ENCODE assay signal across 26 cellular contexts in the genomic region with DNA sequence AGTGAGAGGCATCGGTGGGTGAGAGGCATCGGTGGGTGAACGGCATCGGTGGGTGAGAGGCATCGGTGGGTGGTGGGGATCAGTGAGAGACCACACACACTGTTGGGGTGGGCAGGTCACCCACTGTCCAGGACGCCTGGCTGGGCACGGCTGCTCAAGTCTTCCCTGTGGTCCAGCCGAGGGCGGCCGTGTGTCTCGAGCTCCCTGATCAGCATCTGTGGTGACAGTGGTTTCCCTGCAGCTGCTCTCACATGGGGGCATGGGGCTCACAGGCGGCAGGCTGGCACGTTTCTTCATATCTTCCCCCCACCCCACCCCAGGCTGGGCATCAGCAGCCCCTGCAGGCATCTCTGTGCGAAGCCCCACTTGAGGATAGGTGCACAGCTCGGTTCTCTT.
A peak's percentile ranks its signal among the peaks of the same experiment; 100 is the strongest.
DNase-seq lines count a peak whose midpoint lies in the region; ATAC-seq and TF ChIP-seq lines count a peak whose summit lies in the region.
"Had no signal": no experiment of that assay in that cellular context is flagged by ENCODE, and none has a peak within 500 bp of the region (broad histone marks: within the 10 kb centered on the region; RNA-seq: fewer than 3 reads in every experiment).

No MANE protein-coding gene starts in this region.

- H3K36me3 Mint-ChIP-seq in natural killer cell treated with Interleukin-12 subunit alpha and Interleukin-12 subunit beta and Interleukin-15 and Interleukin-18, amount 100 ng/mL, for 72 hours, result peaks cover 10% of the 10 kb centered on the region
- peaks cover 12% of the 10 kb centered on the region for H3K36me3 Mint-ChIP-seq in natural killer cell

- ATAC-seq in natural killer cell treated with Interleukin-12 subunit alpha and Interleukin-12 subunit beta and Interleukin-15 and Interleukin-18, amount 100 ng/mL, for 72 hours, result no peak
- no peak for ATAC-seq in natural killer cell
- ATAC-seq in left cardiac atrium, result no peak
- ATAC-seq in HG03025 (IDR thresholded peaks at IDR 0.05; ENCODE audit: low FRiP score, unreplicated experiment), result no peak
- ATAC-seq: activated naive CD4-positive, alpha-beta T cell treated with anti-CD3 and anti-CD28 coated beads, Interleukin-2, amount 50 U/mL, for 72 hours; PC-3 had no signal

- intact Hi-C loops in natural killer cell (cut with micrococcal nuclease), result no loop called here
- intact Hi-C loops in left cardiac atrium (cut with DNase I), result no loop called here
- intact Hi-C loops in posterior vena cava (cut with DNase I), result no loop called here

- peaks cover 9 to 25% of the 10 kb centered on the region in 2 donors for H3K4me1 Mint-ChIP-seq in natural killer cell treated with Interleukin-12 subunit alpha and Interleukin-12 subunit beta and Interleukin-15 and Interleukin-18, amount 100 ng/mL, for 72 hours (ENCODE audit: low read depth in 2 of 2)
- peaks cover 6 to 26% of the 10 kb centered on the region in 2 donors for H3K4me1 Mint-ChIP-seq in natural killer cell
- H3K4me1 Mint-ChIP-seq: activated B cell treated with CpG ODN at 0.5 μM for 24 hours had no signal

- peak; percentile 42 for DNase-seq in natural killer cell treated with Interleukin-12 subunit alpha and Interleukin-12 subunit beta and Interleukin-15 and Interleukin-18, amount 100 ng/mL, for 72 hours (ENCODE audit: low spot score)
- no peak for DNase-seq in natural killer cell
- DNase-seq in left cardiac atrium, result peak; percentile 12
- DNase-seq in posterior vena cava (ENCODE audit: low spot score), result peak; percentile 55
- no peak for DNase-seq in H4 (ENCODE audit: low spot score)
- no peak for DNase-seq in activated CD4-positive, alpha-beta T cell treated with anti-CD3 and anti-CD28 coated beads for 4 hours
- DNase-seq in MV-4-11 (lab: John Stamatoyannopoulos, UW), result no peak
- DNase-seq: ACHN; activated B cell treated with CpG ODN at 0.5 μM for 24 hours; activated CD4-positive, alpha-beta T cell treated with anti-CD3 and anti-CD28 coated beads, Interleukin-2, amount 50 U/mL, for 48 hours; COR-L47; GDM1; NCI-H1092 treated with DMSO at 0.1 percent for 48 hours; NCI-H187; NCI-H2171 treated with DMSO at 0.1 percent for 48 hours; NCI-H524; NK-92 treated with Interleukin-12 subunit alpha and Interleukin-12 subunit beta, amount 100 ng/mL, for 24 hours; PC-3; SIG-M5; stimulated activated CD4-positive, alpha-beta T cell treated with anti-CD3 and anti-CD28 coated beads, Interleukin-15, amount 100 ng/mL, for 24 hours; stimulated activated naive CD4-positive, alpha-beta T cell; SW 1271 had no signal

- peaks cover 4% of the 10 kb centered on the region for H3K9me3 Mint-ChIP-seq in natural killer cell treated with Interleukin-12 subunit alpha and Interleukin-12 subunit beta and Interleukin-15 and Interleukin-18, amount 100 ng/mL, for 72 hours
- peaks cover 7% of the 10 kb centered on the region in 2 donors for H3K9me3 Mint-ChIP-seq in natural killer cell

- H3K4me3 Mint-ChIP-seq in natural killer cell treated with Interleukin-12 subunit alpha and Interleukin-12 subunit beta and Interleukin-15 and Interleukin-18, amount 100 ng/mL, for 72 hours, result no peak overlapping the region
- H3K4me3 Mint-ChIP-seq in natural killer cell, result no peak overlapping the region
- H3K4me3 Mint-ChIP-seq: activated B cell treated with CpG ODN at 0.5 μM for 24 hours; activated T-helper 1 cell treated with anti-CD3 and anti-CD28 coated beads, Interleukin-12 subunit alpha, Interleukin-12 subunit beta, Interleukin-2, Interleukin-4 antibody, amounts not matched to agents 30 ng/mL and 10 ng/mL and 1 ng/mL, durations not matched to agents 14 hours and 24 hours and 36 hours; neural crest cell had no signal

- H3K27ac Mint-ChIP-seq in natural killer cell treated with Interleukin-12 subunit alpha and Interleukin-12 subunit beta and Interleukin-15 and Interleukin-18, amount 100 ng/mL, for 72 hours, result no peak overlapping the region
- no peak overlapping the region for H3K27ac Mint-ChIP-seq in natural killer cell
- H3K27ac Mint-ChIP-seq: activated B cell treated with CpG ODN at 0.5 μM for 24 hours; activated naive CD4-positive, alpha-beta T cell treated with anti-CD3 and anti-CD28 coated beads, Interleukin-2, amount 50 U/mL, for 72 hours; activated T-helper 1 cell treated with anti-CD3 and anti-CD28 coated beads, Interleukin-12 subunit alpha, Interleukin-12 subunit beta, Interleukin-2, Interleukin-4 antibody, amounts not matched to agents 30 ng/mL and 10 ng/mL and 1 ng/mL, durations not matched to agents 14 hours and 24 hours and 36 hours had no signal

- H3K27me3 Mint-ChIP-seq in natural killer cell treated with Interleukin-12 subunit alpha and Interleukin-12 subunit beta and Interleukin-15 and Interleukin-18, amount 100 ng/mL, for 72 hours, result no peaks in the 10 kb centered on the region
- H3K27me3 Mint-ChIP-seq in natural killer cell (ENCODE audit: low read depth in 2 of 2), result no peaks in the 10 kb centered on the region
- H3K27me3 Mint-ChIP-seq: activated B cell treated with CpG ODN at 0.5 μM for 24 hours had no signal

- TF ChIP-seq CTCF in natural killer cell (IDR thresholded peaks at IDR 0.05), result no peak

Comparison
In these comparisons a context has a peak if more than half of its experiments do, and no peak if none do; other contexts are left out.
1. DNase-seq: peak in natural killer cell treated with Interleukin-12 subunit alpha and Interleukin-12 subunit beta and Interleukin-15 and Interleukin-18, amount 100 ng/mL, for 72 hours (single experiment), left cardiac atrium (single experiment) and posterior vena cava (single experiment); none in natural killer cell (single experiment), H4 (single experiment), activated CD4-positive, alpha-beta T cell treated with anti-CD3 and anti-CD28 coated beads for 4 hours (0 of 2) and MV-4-11 (single experiment).